Comparison of ENCODE assay signal across 13 cellular contexts in the genomic region with DNA sequence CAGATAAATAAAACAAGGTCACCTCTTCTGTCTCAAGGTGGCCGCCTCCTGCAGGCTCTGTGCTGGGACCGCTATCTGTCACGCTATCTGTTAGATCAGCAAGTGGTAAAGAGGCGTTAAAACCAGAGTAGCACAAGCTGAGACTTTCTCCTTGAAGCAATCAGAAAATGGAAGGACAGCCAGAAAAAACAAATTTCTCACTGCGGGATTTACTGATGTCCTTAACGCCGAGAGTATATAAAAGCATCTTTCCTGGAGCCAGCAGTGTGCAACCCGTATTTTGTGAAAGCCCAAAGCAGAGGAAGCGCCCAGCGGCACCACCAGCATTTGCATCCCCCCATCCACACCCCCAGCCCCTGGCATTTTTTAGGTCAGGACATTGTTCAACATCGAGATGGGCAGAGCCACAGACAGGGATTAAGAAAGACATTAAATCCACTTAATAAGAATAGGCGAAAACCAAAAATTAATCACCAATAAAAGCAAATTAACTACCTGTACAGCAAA. TPM values are rescaled to one million over a fixed set of nuclear protein-coding genes. Genes with fewer than 3 reads are reported as not detected.
DNase-seq lines count a peak whose midpoint lies in the region; ATAC-seq and TF ChIP-seq lines count a peak whose summit lies in the region.
"Had no signal": no experiment of that assay in that cellular context is flagged by ENCODE, and none has a peak within 500 bp of the region (broad histone marks: within the 10 kb centered on the region; RNA-seq: fewer than 3 reads in every experiment).

No MANE protein-coding gene starts in this region.

- H3K9me3 Mint-ChIP-seq in activated CD8-positive, alpha-beta memory T cell treated with anti-CD3 and anti-CD28 coated beads, Interleukin-2, amount 10 ng/mL, durations not matched to agents 7 days and 5 days (ENCODE audit: low read depth) = no peaks in the 10 kb centered on the region
- H3K9me3 Mint-ChIP-seq in activated CD8-positive, alpha-beta T cell treated with anti-CD3 and anti-CD28 coated beads, Interleukin-2, amount 10 ng/mL, durations not matched to agents 7 days and 5 days (ENCODE audit: insufficient read depth) = no peaks in the 10 kb centered on the region
- no peaks in the 10 kb centered on the region for H3K9me3 Mint-ChIP-seq in H9
- H3K9me3 Mint-ChIP-seq: activated T-helper 2 cell treated with anti-CD3 and anti-CD28 coated beads, Interferon-gamma antibody, Interleukin-2, Interleukin-4, amounts not matched to agents 10 μg/mL and 5 μg/mL and 100 μg/mL, durations not matched to agents 14 hours and 24 hours and 36 hours had no signal

- H4K8ac ChIP-seq in H9 (replicated peaks; ENCODE audit: insufficient read length, low read depth, low read length) = no peak overlapping the region

- no peaks in the 10 kb centered on the region for H3K23me2 ChIP-seq in H9 (ENCODE audit: insufficient read length, low read depth, low read length, poor library complexity, severe bottlenecking)

- H2BK20ac ChIP-seq in H9 (ENCODE audit: low read depth, low read length, poor library complexity, severe bottlenecking) = no peak overlapping the region

- H3K27me3 Mint-ChIP-seq in activated CD8-positive, alpha-beta memory T cell treated with anti-CD3 and anti-CD28 coated beads, Interleukin-2, amount 10 ng/mL, durations not matched to agents 7 days and 5 days = peaks cover 8% of the 10 kb centered on the region
- peaks cover 3% of the 10 kb centered on the region for H3K27me3 Mint-ChIP-seq in activated CD8-positive, alpha-beta T cell treated with anti-CD3 and anti-CD28 coated beads, Interleukin-2, amount 10 ng/mL, durations not matched to agents 7 days and 5 days (ENCODE audit: low read depth)
- peaks cover 53% of the 10 kb centered on the region for H3K27me3 Mint-ChIP-seq in H9 (ENCODE audit: low read depth)

- no CpG with 5 or more reads among the region's 12 CpGs for WGBS in H9 (ENCODE audit: extremely low coverage, insufficient read length, low lambda C conversion rate)

- peaks cover 10% of the 10 kb centered on the region for H3K4me1 Mint-ChIP-seq in activated CD8-positive, alpha-beta memory T cell treated with anti-CD3 and anti-CD28 coated beads, Interleukin-2, amount 10 ng/mL, durations not matched to agents 7 days and 5 days
- peaks cover 8% of the 10 kb centered on the region for H3K4me1 Mint-ChIP-seq in activated CD8-positive, alpha-beta T cell treated with anti-CD3 and anti-CD28 coated beads, Interleukin-2, amount 10 ng/mL, durations not matched to agents 7 days and 5 days (ENCODE audit: low read depth)
- peaks cover under 1 to 2% of the 10 kb centered on the region in 2 experiments; a peak in 2 of 4 replicates for H3K4me1 Mint-ChIP-seq in H9

- H3K14ac ChIP-seq in H9 (ENCODE audit: insufficient read depth, low read length) = no peak overlapping the region

- no peaks in the 10 kb centered on the region for H3K4me1 ChIP-seq in H9 (ENCODE audit: insufficient read depth, low read length)

- peak; percentile 88 for ATAC-seq in activated CD8-positive, alpha-beta memory T cell treated with anti-CD3 and anti-CD28 coated beads, Interleukin-2, amount 10 ng/mL, durations not matched to agents 7 days and 5 days
- ATAC-seq in activated CD8-positive, alpha-beta T cell treated with anti-CD3 and anti-CD28 coated beads, Interleukin-2, amount 10 ng/mL, durations not matched to agents 7 days and 5 days = peak; percentile 65
- ATAC-seq: A549 had no signal

- H3K79me1 ChIP-seq in H9 (ENCODE audit: insufficient read depth, low read depth, low read length, poor library complexity, severe bottlenecking) = no peaks in the 10 kb centered on the region

- no peak overlapping the region for H3K4ac ChIP-seq in H9 (ENCODE audit: low read depth, low read length)

- H2BK15ac ChIP-seq in H9 (ENCODE audit: low read depth, low read length) = no peak overlapping the region

- no peak overlapping the region for H3T11ph ChIP-seq in H9 (ENCODE audit: low read length)

- no peak overlapping the region for H3K9ac ChIP-seq in H9 (ENCODE audit: extremely low read depth, insufficient read length, low read length)

- H3K36me3 Mint-ChIP-seq in activated CD8-positive, alpha-beta memory T cell treated with anti-CD3 and anti-CD28 coated beads, Interleukin-2, amount 10 ng/mL, durations not matched to agents 7 days and 5 days = no peaks in the 10 kb centered on the region
- H3K36me3 Mint-ChIP-seq in activated CD8-positive, alpha-beta T cell treated with anti-CD3 and anti-CD28 coated beads, Interleukin-2, amount 10 ng/mL, durations not matched to agents 7 days and 5 days (ENCODE audit: low read depth) = no peaks in the 10 kb centered on the region
- H3K36me3 Mint-ChIP-seq in H9 (ENCODE audit: insufficient read depth in 1 of 3, low read depth in 3 of 3) = no peaks in the 10 kb centered on the region

- peak; percentile 65 for DNase-seq in activated CD8-positive, alpha-beta memory T cell treated with anti-CD3 and anti-CD28 coated beads, Interleukin-2, amount 10 ng/mL, durations not matched to agents 7 days and 5 days
- DNase-seq in activated CD8-positive, alpha-beta memory T cell treated with anti-CD3 and anti-CD28 coated beads, Interleukin-2, amount 50 U/mL, for 48 hours = no peak
- no peak for DNase-seq in activated CD8-positive, alpha-beta T cell treated with anti-CD3 and anti-CD28 coated beads, Interleukin-2, amount 10 ng/mL, durations not matched to agents 7 days and 5 days
- DNase-seq in fibroblast of the conjunctiva (ENCODE audit: low read depth) = peak; percentile 16
- DNase-seq in stimulated activated CD8-positive, alpha-beta memory T cell treated with anti-CD3 and anti-CD28 coated beads, Interleukin-7, amount 100 ng/mL, for 4 hours (ENCODE audit: low read depth in 2 of 2) = peak; percentile 30 to 38
- no peak for DNase-seq in 8988T
- DNase-seq in stimulated activated CD4-positive, alpha-beta T cell treated with anti-CD3 and anti-CD28 coated beads, Interleukin-2, amount 100 ng/mL, for 48 hours = no peak
- no peak for DNase-seq in H9
- DNase-seq: cerebellar nuclear complex, NCI-H2171, SW 1271 had no signal

- H3K27ac ChIP-seq in H9 (ENCODE audit: insufficient read length, low read depth, low read length) = no peak overlapping the region

- H2BK12ac ChIP-seq in H9 (ENCODE audit: insufficient read length, low read depth, low read length) = no peak overlapping the region

- H3K4me3 Mint-ChIP-seq in activated CD8-positive, alpha-beta memory T cell treated with anti-CD3 and anti-CD28 coated beads, Interleukin-2, amount 10 ng/mL, durations not matched to agents 7 days and 5 days = no peak overlapping the region
- no peak overlapping the region for H3K4me3 Mint-ChIP-seq in activated CD8-positive, alpha-beta T cell treated with anti-CD3 and anti-CD28 coated beads, Interleukin-2, amount 10 ng/mL, durations not matched to agents 7 days and 5 days
- H3K4me3 Mint-ChIP-seq in H9 = no peak overlapping the region

- no peak overlapping the region for H2BK5ac ChIP-seq in H9 (ENCODE audit: insufficient read length, low read length)

- no peaks in the 10 kb centered on the region for H4K20me1 ChIP-seq in H9 (ENCODE audit: control insufficient read depth, insufficient read depth, insufficient read length)

- H3K56ac ChIP-seq in H9 (ENCODE audit: insufficient read length, low read depth, low read length) = no peak overlapping the region

- H3K79me2 ChIP-seq in H9 (ENCODE audit: insufficient read depth, low read length) = no peaks in the 10 kb centered on the region

- CTCF ChIA-PET in activated CD8-positive, alpha-beta memory T cell treated with anti-CD3 and anti-CD28 coated beads, Interleukin-2, amount 10 ng/mL, durations not matched to agents 7 days and 5 days (lab: Charles Lee) = interaction anchor here (1.0 to 5.1 kb wide), 6 partner anchors 9 to 210 kb away, joined by 3 to 39 read pairs (median 5); partner anchors contain the start of gene DUSP1
- CTCF ChIA-PET in activated CD8-positive, alpha-beta T cell treated with anti-CD3 and anti-CD28 coated beads, Interleukin-2, amount 10 ng/mL, durations not matched to agents 7 days and 5 days (lab: Charles Lee) = interaction anchor here (2.3 kb wide), 1 partner anchor 211 kb away, joined by 10 read pairs; no protein-coding TSS in a partner anchor

- POLR2A ChIA-PET in activated CD8-positive, alpha-beta T cell treated with anti-CD3 and anti-CD28 coated beads, Interleukin-2, amount 10 ng/mL, durations not matched to agents 7 days and 5 days (lab: Charles Lee) = no interaction called here

- no peak overlapping the region for H3K18ac ChIP-seq in H9 (ENCODE audit: insufficient read length, low read depth, low read length)

- H2BK120ac ChIP-seq in H9 (ENCODE audit: low read depth, low read length, poor library complexity, severe bottlenecking) = no peak overlapping the region

- no peak overlapping the region for H2AFZ ChIP-seq in H9 (ENCODE audit: low read length)

- H4K5ac ChIP-seq in H9 (ENCODE audit: insufficient read length, low read depth, low read length) = no peak overlapping the region

- H3K27me3 ChIP-seq in H9 (ENCODE audit: insufficient read depth, low read length) = peaks cover 3% of the 10 kb centered on the region; the same call in 1 of the 2 replicates

- no peak overlapping the region for H2AK5ac ChIP-seq in H9 (ENCODE audit: insufficient read length, low read length)

- no peak overlapping the region for H3K23ac ChIP-seq in H9 (ENCODE audit: insufficient read length, low read depth, low read length)

- no peak overlapping the region for H4K91ac ChIP-seq in H9 (ENCODE audit: insufficient read length, low read depth, low read length)

- H3K27ac Mint-ChIP-seq in activated CD8-positive, alpha-beta memory T cell treated with anti-CD3 and anti-CD28 coated beads, Interleukin-2, amount 10 ng/mL, durations not matched to agents 7 days and 5 days = no peak overlapping the region
- H3K27ac Mint-ChIP-seq in activated CD8-positive, alpha-beta T cell treated with anti-CD3 and anti-CD28 coated beads, Interleukin-2, amount 10 ng/mL, durations not matched to agents 7 days and 5 days = no peak overlapping the region
- no peak overlapping the region for H3K27ac Mint-ChIP-seq in H9
- H3K27ac Mint-ChIP-seq: activated T-helper 2 cell treated with anti-CD3 and anti-CD28 coated beads, Interferon-gamma antibody, Interleukin-2, Interleukin-4, amounts not matched to agents 10 μg/mL and 5 μg/mL and 100 μg/mL, durations not matched to agents 14 hours and 24 hours and 36 hours had no signal

- TF ChIP-seq CTCF in H9 (conservative IDR thresholded peaks at IDR 0.05) = no peak

- no peak overlapping the region for H3K4me2 ChIP-seq in H9 (ENCODE audit: insufficient read depth, insufficient read length, low read length)
- H3K4me2 ChIP-seq: A549 had no signal

- H3K9me3 ChIP-seq in H9 (ENCODE audit: control insufficient read depth, low read depth, low read length) = no peaks in the 10 kb centered on the region
- H3K9me3 ChIP-seq: A549 had no signal

RNA-seq across cellular contexts. Expression of gene DUSP1, which starts 48.6 kb away (rescaled TPM):
- 10 to 100 TPM in 1 of 2 experiments, 1 to 10 TPM in 1; 6.5 to 32.5 TPM for total RNA-seq in activated CD8-positive, alpha-beta memory T cell treated with anti-CD3 and anti-CD28 coated beads, Interleukin-2, amount 10 ng/mL, durations not matched to agents 7 days and 5 days
- total RNA-seq in activated CD8-positive, alpha-beta T cell treated with anti-CD3 and anti-CD28 coated beads, Interleukin-2, amount 10 ng/mL, durations not matched to agents 7 days and 5 days = 10 to 100 TPM; 55.6 to 56.6 TPM
- 10.9 and 11.3 TPM in 2 replicates for total RNA-seq in H9 (2021)

Comparison
In these comparisons a context has a peak if more than half of its experiments do, and no peak if none do; other contexts are left out.
1. DNase-seq: peak in activated CD8-positive, alpha-beta memory T cell treated with anti-CD3 and anti-CD28 coated beads, Interleukin-2, amount 10 ng/mL, durations not matched to agents 7 days and 5 days (single experiment), fibroblast of the conjunctiva (single experiment) and stimulated activated CD8-positive, alpha-beta memory T cell treated with anti-CD3 and anti-CD28 coated beads, Interleukin-7, amount 100 ng/mL, for 4 hours (2 of 2); none in activated CD8-positive, alpha-beta memory T cell treated with anti-CD3 and anti-CD28 coated beads, Interleukin-2, amount 50 U/mL, for 48 hours (single experiment), activated CD8-positive, alpha-beta T cell treated with anti-CD3 and anti-CD28 coated beads, Interleukin-2, amount 10 ng/mL, durations not matched to agents 7 days and 5 days (single experiment), 8988T (single experiment), stimulated activated CD4-positive, alpha-beta T cell treated with anti-CD3 and anti-CD28 coated beads, Interleukin-2, amount 100 ng/mL, for 48 hours (0 of 2) and H9 (single experiment).